In genomic region chr11:68541983-68542382, GRCh38 we compare ENCODE assay signal across 13 cellular contexts.
DNase-seq lines count a peak whose midpoint lies in the region; ATAC-seq and TF ChIP-seq lines count a peak whose summit lies in the region.
"Had no signal": no experiment of that assay in that cellular context is flagged by ENCODE, and none has a peak within 500 bp of the region (broad histone marks: within the 10 kb centered on the region; RNA-seq: fewer than 3 reads in every experiment).

No MANE protein-coding gene starts in this region.

- H2AFZ ChIP-seq in DND-41 (ENCODE audit: low read depth, low read length) (no peak overlapping the region), trophoblast cell (ENCODE audit: insufficient read depth, low read length, poor library complexity) (no peak overlapping the region)
- H2AFZ ChIP-seq: neural progenitor cell had no signal

- peak overlapping the region; percentile 64 for H3K14ac ChIP-seq in trophoblast cell (ENCODE audit: low read length)

- H3K79me2 ChIP-seq in DND-41 (ENCODE audit: insufficient read depth, low read length) = peaks cover 92% of the 10 kb centered on the region
- H3K79me2 ChIP-seq in trophoblast cell (ENCODE audit: control insufficient read depth, insufficient read depth, low read length, poor library complexity) = peaks cover 9% of the 10 kb centered on the region

- peaks cover 20% of the 10 kb centered on the region for H3K4me1 Mint-ChIP-seq in endodermal cell

- peaks cover 81% of the 10 kb centered on the region for H3K36me3 Mint-ChIP-seq in endodermal cell (ENCODE audit: low read depth)

- no peak for TF ChIP-seq CTCF in DND-41 (IDR thresholded peaks at IDR 0.05; ENCODE audit: borderline replicate concordance, extremely low read depth, low read length, poor library complexity, severe bottlenecking)
- no peak for TF ChIP-seq CTCF in endodermal cell (conservative IDR thresholded peaks at IDR 0.05)

- peaks cover 10% of the 10 kb centered on the region for H3K79me1 ChIP-seq in trophoblast cell (ENCODE audit: low read length)

- no peak overlapping the region for H4K12ac ChIP-seq in trophoblast cell (ENCODE audit: low read depth, low read length)

- H2BK12ac ChIP-seq in trophoblast cell (ENCODE audit: low read length) = peak overlapping the region; percentile 42

- H3K9me3 ChIP-seq in DND-41 (ENCODE audit: insufficient read depth, low read length, severe bottlenecking) (no peaks in the 10 kb centered on the region), MG63 (no peaks in the 10 kb centered on the region), endodermal cell (ENCODE audit: control insufficient read depth, low read length) (no peaks in the 10 kb centered on the region), trophoblast cell (ENCODE audit: insufficient read depth, low read depth, low read length) (no peaks in the 10 kb centered on the region)
- H3K9me3 ChIP-seq: Peyer's patch had no signal

- no peak overlapping the region for H3K23ac ChIP-seq in trophoblast cell (ENCODE audit: low read length)

- H3K27me3 Mint-ChIP-seq in endodermal cell (ENCODE audit: insufficient read depth) = no peaks in the 10 kb centered on the region

- no peak overlapping the region for H3K27ac ChIP-seq in DND-41 (ENCODE audit: low read length)
- H3K27ac ChIP-seq in endodermal cell (ENCODE audit: low read depth, low read length) = no peak overlapping the region
- peak overlapping the region; percentile 58 for H3K27ac ChIP-seq in trophoblast cell (ENCODE audit: low read depth, low read length)
- H3K27ac ChIP-seq: neural progenitor cell had no signal

- H4K91ac ChIP-seq in trophoblast cell (ENCODE audit: low read depth, low read length) = no peak overlapping the region

- no peak overlapping the region for H2BK5ac ChIP-seq in trophoblast cell (ENCODE audit: low read depth, low read length, poor library complexity)

- H2AK5ac ChIP-seq in trophoblast cell (ENCODE audit: low read length) = no peak overlapping the region

- peak overlapping the region; percentile 33 for H3K27ac Mint-ChIP-seq in endodermal cell
- H3K27ac Mint-ChIP-seq: neural progenitor cell had no signal

- peaks cover 76% of the 10 kb centered on the region for H4K20me1 ChIP-seq in DND-41 (ENCODE audit: insufficient read depth, low read length)

- WGBS in endodermal cell (ENCODE audit: insufficient coverage in 1 of 2, insufficient read length in 1 of 2), 2 experiments = 94% methylated on average over 8 of the region's 8 CpGs; no CpG with 5 or more reads in 1 of the 2 experiments
- WGBS in trophoblast cell (ENCODE audit: extremely low coverage, insufficient coverage, insufficient read length) = no CpG with 5 or more reads among the region's 8 CpGs

- peak overlapping the region; percentile 74 for H3K18ac ChIP-seq in trophoblast cell (ENCODE audit: low read length)

- H3K4me2 ChIP-seq in DND-41 (ENCODE audit: insufficient read depth, low read length) = no peak overlapping the region
- H3K4me2 ChIP-seq in trophoblast cell (ENCODE audit: low read length) = no peak overlapping the region
- H3K4me2 ChIP-seq: neural progenitor cell had no signal

- H3K9me3 Mint-ChIP-seq in endodermal cell = peaks cover 22% of the 10 kb centered on the region
- H3K9me3 Mint-ChIP-seq: neural progenitor cell had no signal

- H3K36me3 ChIP-seq in DND-41 (ENCODE audit: insufficient read depth, low read length) (peaks cover 94% of the 10 kb centered on the region), MG63 (peaks cover 55% of the 10 kb centered on the region), endodermal cell (ENCODE audit: control insufficient read depth, insufficient read depth, low read length) (peaks cover 82% of the 10 kb centered on the region), trophoblast cell (ENCODE audit: control insufficient read depth in 1 of 2, insufficient read depth in 2 of 2, low read length in 2 of 2) (peaks cover 19 to 25% of the 10 kb centered on the region in 2 experiments)

- H3K27me3 ChIP-seq in DND-41 (ENCODE audit: insufficient read depth, low read length, poor library complexity) = no peaks in the 10 kb centered on the region
- no peaks in the 10 kb centered on the region for H3K27me3 ChIP-seq in MG63
- no peaks in the 10 kb centered on the region for H3K27me3 ChIP-seq in endodermal cell (ENCODE audit: control insufficient read depth, insufficient read depth, low read length, poor library complexity, severe bottlenecking)
- H3K27me3 ChIP-seq in trophoblast cell (ENCODE audit: insufficient read depth, low read length) = no peaks in the 10 kb centered on the region
- H3K27me3 ChIP-seq: neural progenitor cell, Peyer's patch had no signal

- peak overlapping the region; percentile 30 for H2BK120ac ChIP-seq in trophoblast cell (ENCODE audit: insufficient read depth, low read length, poor library complexity)

- H3K9ac ChIP-seq in DND-41 (ENCODE audit: low read depth, low read length) (no peak overlapping the region), endodermal cell (ENCODE audit: extremely low read depth, low read length, poor library complexity, severe bottlenecking) (no peak overlapping the region), trophoblast cell (ENCODE audit: low read length) (no peak overlapping the region)
- H3K9ac ChIP-seq: neural progenitor cell had no signal

- peak overlapping the region; percentile 32 for H4K8ac ChIP-seq in trophoblast cell (ENCODE audit: low read depth, low read length)

- peak overlapping the region; percentile 19 for H3K4ac ChIP-seq in trophoblast cell (ENCODE audit: low read depth, low read length)

- DNase-seq in DND-41 (peak; percentile 13), MG63 (peak; percentile 20), endodermal cell (no peak), trophoblast cell (peak in 1 of 2 donors; percentile 4), NCI-H1930 (lab: John Stamatoyannopoulos, UW) (no peak)
- DNase-seq in stimulated activated CD4-positive, alpha-beta T cell treated with anti-CD3 and anti-CD28 coated beads, Interleukin-15, amount 100 ng/mL, for 24 hours = no peak
- no peak for DNase-seq in activated CD4-positive, alpha-beta T cell treated with anti-CD3 and anti-CD28 coated beads for 48 hours
- DNase-seq: amygdala, DMS153, NCI-H2171 treated with DMSO at 0.1 percent for 48 hours, Peyer's patch had no signal

- H3K4me3 ChIP-seq in DND-41 (ENCODE audit: low read depth in 1 of 2, low read length in 2 of 2) (no peak overlapping the region), MG63 (no peak overlapping the region), endodermal cell (ENCODE audit: low read length) (no peak overlapping the region), trophoblast cell (ENCODE audit: low read depth, low read length) (no peak overlapping the region)
- H3K4me3 ChIP-seq: neural progenitor cell, Peyer's patch had no signal

- H3K4me3 Mint-ChIP-seq in endodermal cell = no peak overlapping the region
- H3K4me3 Mint-ChIP-seq: neural progenitor cell had no signal

- H3K4me1 ChIP-seq in DND-41 (ENCODE audit: insufficient read depth, low read length) = no peaks in the 10 kb centered on the region
- H3K4me1 ChIP-seq in endodermal cell (ENCODE audit: control insufficient read depth, insufficient read depth, low read length) = no peaks in the 10 kb centered on the region
- H3K4me1 ChIP-seq in trophoblast cell (ENCODE audit: control insufficient read depth in 1 of 2, insufficient read depth in 2 of 2, low read length in 2 of 2) = peaks cover 20 to 39% of the 10 kb centered on the region in 2 experiments

- ATAC-seq in DND-41 (ENCODE audit: insufficient read depth, low read depth) (0 out of 3 replicates have a peak, but pooled peaks have one; percentile 27), HG03196 (IDR thresholded peaks at IDR 0.05; ENCODE audit: unreplicated experiment) (no peak)

Comparison
In these comparisons a context has a peak if more than half of its experiments do, and no peak if none do; other contexts are left out.
1. DNase-seq: peak in DND-41 (single experiment) and MG63 (single experiment); none in endodermal cell (single experiment), stimulated activated CD4-positive, alpha-beta T cell treated with anti-CD3 and anti-CD28 coated beads, Interleukin-15, amount 100 ng/mL, for 24 hours (single experiment), NCI-H1930 (0 of 2) and activated CD4-positive, alpha-beta T cell treated with anti-CD3 and anti-CD28 coated beads for 48 hours (single experiment).